ENCODE assay signal across 9 cellular contexts in the genomic region with DNA sequence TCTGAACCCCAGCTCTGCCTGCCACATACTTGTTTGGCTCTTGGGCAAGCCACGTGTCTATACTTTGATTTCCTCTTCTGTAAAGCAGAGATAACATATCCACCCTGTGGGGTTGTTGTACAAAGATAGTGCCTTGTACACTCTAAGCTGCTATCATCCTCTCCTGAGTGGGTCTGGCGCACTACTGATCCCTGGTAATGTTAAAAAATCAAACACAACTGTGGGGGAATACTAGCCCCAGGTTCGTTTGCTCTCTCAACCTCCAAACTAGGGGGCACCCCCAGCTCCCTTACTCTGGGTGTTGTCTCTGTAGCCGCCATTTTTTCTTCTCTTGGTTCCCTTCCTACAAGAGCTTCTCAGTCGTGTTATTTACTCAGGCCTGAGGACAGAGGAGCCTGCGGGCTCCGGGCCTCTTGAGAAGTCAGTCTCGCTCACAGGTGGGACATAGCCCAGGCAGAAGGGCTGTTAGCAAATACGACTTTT. TPM values are rescaled to one million over a fixed set of nuclear protein-coding genes. Genes with fewer than 3 reads are reported as not detected.
DNase-seq lines count a peak whose midpoint lies in the region; ATAC-seq, FAIRE-seq and TF ChIP-seq lines count a peak whose summit lies in the region.
"Had no signal": no experiment of that assay in that cellular context is flagged by ENCODE, and none has a peak within 500 bp of the region (broad histone marks: within the 10 kb centered on the region; RNA-seq: fewer than 3 reads in every experiment).

No MANE protein-coding gene starts in this region.

- no peak for ATAC-seq in CD4-positive, CD25-positive, alpha-beta regulatory T cell (ENCODE audit: low read depth in 2 of 2)

- H3K36me3 ChIP-seq in CD4-positive, CD25-positive, alpha-beta regulatory T cell (ENCODE audit: control insufficient read depth, insufficient read depth, low read length): peaks cover 41% of the 10 kb centered on the region
- no peaks in the 10 kb centered on the region for H3K36me3 ChIP-seq in MM.1S (replicated peaks; ENCODE audit: insufficient read depth, low read length)
- H3K36me3 ChIP-seq in bronchial epithelial cell (ENCODE audit: control insufficient read depth, insufficient read depth, low read length): peaks cover 14% of the 10 kb centered on the region

- no peak for FAIRE-seq in bronchial epithelial cell (lab: Jason Lieb, UNC)

- TF ChIP-seq CTCF in MM.1S (IDR thresholded peaks at IDR 0.05; ENCODE audit: low read length): no peak
- no peak for TF ChIP-seq CTCF in bronchial epithelial cell (IDR thresholded peaks at IDR 0.05; ENCODE audit: insufficient read depth, low read length, severe bottlenecking)
- no peak for TF ChIP-seq CTCF in nephron (IDR thresholded peaks at IDR 0.05; ENCODE audit: unreplicated experiment in 3 of 3)

- H3K4me3 Mint-ChIP-seq in CD4-positive, CD25-positive, alpha-beta regulatory T cell: peak overlapping the region; percentile 83 to 95 (median 90)
- peak overlapping the region; percentile 87 to 93 (median 91) for H3K4me3 Mint-ChIP-seq in nephron

- no peaks in the 10 kb centered on the region for H4K20me1 ChIP-seq in MM.1S (ENCODE audit: insufficient read depth, low read length)

- H3K9me3 ChIP-seq in CD4-positive, CD25-positive, alpha-beta regulatory T cell (ENCODE audit: control insufficient read depth in 2 of 2, low read length in 2 of 2): no peaks in the 10 kb centered on the region
- H3K9me3 ChIP-seq in MM.1S (replicated peaks; ENCODE audit: insufficient read depth, low read length): no peaks in the 10 kb centered on the region

- no peaks in the 10 kb centered on the region for H3K27me3 Mint-ChIP-seq in CD4-positive, CD25-positive, alpha-beta regulatory T cell
- H3K27me3 Mint-ChIP-seq in nephron (ENCODE audit: low read depth): no peaks in the 10 kb centered on the region

- peak overlapping the region; percentile 79 for H3K4me3 ChIP-seq in CD4-positive, CD25-positive, alpha-beta regulatory T cell (ENCODE audit: low read depth, low read length)
- H3K4me3 ChIP-seq in MM.1S (ENCODE audit: low read length) (peak overlapping the region; percentile 96; the same call in 1 of the 2 replicates), bronchial epithelial cell (ENCODE audit: low read depth, low read length) (peak overlapping the region; percentile 80)

- peaks cover 0 to 1% (median 0%) of the 10 kb centered on the region in 7 donors for H3K9me3 Mint-ChIP-seq in CD4-positive, CD25-positive, alpha-beta regulatory T cell
- H3K9me3 Mint-ChIP-seq in nephron: no peaks in the 10 kb centered on the region

- H2AFZ ChIP-seq in MM.1S (ENCODE audit: low read length): no peak overlapping the region

- peaks cover 9% of the 10 kb centered on the region; the same call in 1 of the 2 replicates for H3K79me2 ChIP-seq in MM.1S (ENCODE audit: low read length)

- peak overlapping the region; percentile 91; the same call in 1 of the 2 replicates for H3K4me2 ChIP-seq in MM.1S (ENCODE audit: low read depth, low read length)

- DNase-seq in CD4-positive, CD25-positive, alpha-beta regulatory T cell: peak in 2 of 3 donors; percentile 46 to 66
- DNase-seq in MM.1S (peak; percentile 25), bronchial epithelial cell (ENCODE audit: low read depth) (no peak), GM03348 (ENCODE audit: low spot score) (no peak), NCI-H128 (lab: John Stamatoyannopoulos, UW; ENCODE audit: unreplicated experiment) (no peak), cortex of kidney (lab: John Stamatoyannopoulos, UW) (no peak)
- no peak for DNase-seq in stimulated activated CD4-positive, alpha-beta T cell treated with anti-CD3 and anti-CD28 coated beads, Interleukin-2, amount 100 ng/mL, for 48 hours

- no peaks in the 10 kb centered on the region for H3K27me3 ChIP-seq in CD4-positive, CD25-positive, alpha-beta regulatory T cell (ENCODE audit: control insufficient read depth, insufficient read depth, low read length)
- H3K27me3 ChIP-seq in MM.1S (replicated peaks; ENCODE audit: insufficient read depth, low read length) (0 out of 2 replicates have a peak, but pooled peaks cover 4% of the 10 kb centered on the region), bronchial epithelial cell (ENCODE audit: control insufficient read depth, insufficient read depth, low read length) (no peaks in the 10 kb centered on the region)

- H3K9ac ChIP-seq in MM.1S (ENCODE audit: low read length): peak overlapping the region; percentile 92; the same call in 1 of the 2 replicates

- no peaks in the 10 kb centered on the region for H3K9me2 ChIP-seq in MM.1S (replicated peaks; ENCODE audit: insufficient read depth, low read length)

- peaks cover 6 to 48% (median 14%) of the 10 kb centered on the region in 4 donors for H3K4me1 Mint-ChIP-seq in CD4-positive, CD25-positive, alpha-beta regulatory T cell
- peaks cover 40% of the 10 kb centered on the region for H3K4me1 Mint-ChIP-seq in nephron

- H3K27ac Mint-ChIP-seq in CD4-positive, CD25-positive, alpha-beta regulatory T cell: peak overlapping the region; percentile 76 to 97 (median 88)
- H3K27ac Mint-ChIP-seq in nephron: peak overlapping the region; percentile 44 to 79 (median 63)

- peaks cover 24% of the 10 kb centered on the region for H3K4me1 ChIP-seq in CD4-positive, CD25-positive, alpha-beta regulatory T cell (ENCODE audit: control insufficient read depth, insufficient read depth, low read length, poor library complexity, severe bottlenecking)
- no peaks in the 10 kb centered on the region for H3K4me1 ChIP-seq in MM.1S (ENCODE audit: low read length)

- H3F3A ChIP-seq in MM.1S (ENCODE audit: insufficient read depth, low read length): peaks cover 9% of the 10 kb centered on the region

- peak overlapping the region; percentile 92 for H3K27ac ChIP-seq in CD4-positive, CD25-positive, alpha-beta regulatory T cell (ENCODE audit: insufficient read depth, low read length, poor library complexity, severe bottlenecking)
- H3K27ac ChIP-seq in MM.1S (ENCODE audit: low read length): no peak overlapping the region

- peaks cover 12% of the 10 kb centered on the region for H3K36me3 Mint-ChIP-seq in CD4-positive, CD25-positive, alpha-beta regulatory T cell
- peaks cover 21% of the 10 kb centered on the region for H3K36me3 Mint-ChIP-seq in nephron (ENCODE audit: low read depth)

RNA-seq across cellular contexts. Expression of gene POLM, which starts 1.0 kb away (rescaled TPM):
- total RNA-seq in CD4-positive, CD25-positive, alpha-beta regulatory T cell: 38.0 TPM
- polyA plus RNA-seq in CD4-positive, CD25-positive, alpha-beta regulatory T cell: 10 to 100 TPM; 14.8 to 22.3 (median 20.2) TPM
- 6.3 and 7.7 TPM in 2 replicates for total RNA-seq in bronchial epithelial cell

RNA-seq across cellular contexts. Expression of gene PGAM2, which starts 15.9 kb away (rescaled TPM):
- 1.1 TPM for total RNA-seq in CD4-positive, CD25-positive, alpha-beta regulatory T cell
- polyA plus RNA-seq in CD4-positive, CD25-positive, alpha-beta regulatory T cell: not detected
- 0.53 and 0.90 TPM in 2 replicates for total RNA-seq in bronchial epithelial cell
- total RNA-seq: glomerular endothelial cell had no signal

RNA-seq across cellular contexts. Expression of gene AEBP1, which starts 22.8 kb away (rescaled TPM):
- total RNA-seq in CD4-positive, CD25-positive, alpha-beta regulatory T cell: 4.1 TPM
- polyA plus RNA-seq in CD4-positive, CD25-positive, alpha-beta regulatory T cell: 1 to 10 TPM in 1 of 4 donors, under 1 TPM in 3; 0.51 to 1.7 (median 0.89) TPM
- 0.26 TPM in 2 replicates for total RNA-seq in bronchial epithelial cell

RNA-seq across cellular contexts. Expression of gene DBNL, which starts 36.8 kb away (rescaled TPM):
- total RNA-seq in CD4-positive, CD25-positive, alpha-beta regulatory T cell: 104 TPM
- 100 to 1,000 TPM; 138 to 206 (median 186) TPM for polyA plus RNA-seq in CD4-positive, CD25-positive, alpha-beta regulatory T cell
- total RNA-seq in bronchial epithelial cell: 87.9 and 110 TPM in 2 replicates

RNA-seq across cellular contexts. Expression of gene POLD2, which starts 42.0 kb away (rescaled TPM):
- 37.1 TPM for total RNA-seq in CD4-positive, CD25-positive, alpha-beta regulatory T cell
- 10 to 100 TPM; 53.3 to 59.0 (median 55.0) TPM for polyA plus RNA-seq in CD4-positive, CD25-positive, alpha-beta regulatory T cell
- total RNA-seq in bronchial epithelial cell: 103 and 122 TPM in 2 replicates

Comparison
In these comparisons a context has a peak if more than half of its experiments do, and no peak if none do; other contexts are left out.
1. DNase-seq: peak in CD4-positive, CD25-positive, alpha-beta regulatory T cell (2 of 3) and MM.1S (single experiment); none in bronchial epithelial cell (single experiment), GM03348 (single experiment), stimulated activated CD4-positive, alpha-beta T cell treated with anti-CD3 and anti-CD28 coated beads, Interleukin-2, amount 100 ng/mL, for 48 hours (0 of 2), NCI-H128 (single experiment) and cortex of kidney (single experiment).
2. Peak in every context shown above with its lines, with median percentiles within 50 percentile points of each other: H3K4me3 ChIP-seq.